ENCODE assay signal across 16 cellular contexts in genomic region chr18:56238576-56238975, GRCh38.
DNase-seq lines count a peak whose midpoint lies in the region; ATAC-seq and TF ChIP-seq lines count a peak whose summit lies in the region.
"Had no signal": no experiment of that assay in that cellular context is flagged by ENCODE, and none has a peak within 500 bp of the region (broad histone marks: within the 10 kb centered on the region; RNA-seq: fewer than 3 reads in every experiment).

No MANE protein-coding gene starts in this region.

- DNase-seq in BE2C = no peak
- DNase-seq in HFFc6 = no peak
- peak; percentile 53 for DNase-seq in RKO (ENCODE audit: low spot score)
- DNase-seq in fibroblast of lung (ENCODE audit: low read depth in 2 of 2) = no peak
- no peak for DNase-seq in pons (ENCODE audit: low spot score)
- DNase-seq in SHP77 treated with DMSO at 0.1 percent for 48 hours (lab: John Stamatoyannopoulos, UW) = no peak
- DNase-seq: activated effector memory CD4-positive, alpha-beta T cell treated with anti-CD3 and anti-CD28 coated beads, Interleukin-2, amount 50 U/mL, for 16 hours; body of pancreas; DMS 273 treated with DMSO at 0.1 percent for 48 hours; effector memory CD8-positive, alpha-beta T cell; head of caudate nucleus; NCI-H2081; posterior cingulate gyrus; stimulated activated CD4-positive, alpha-beta T cell treated with anti-CD3 and anti-CD28 coated beads, Interleukin-12 subunit alpha, Interleukin-12 subunit beta, amount 100 ng/mL, for 4 hours had no signal

- H3K4me3 ChIP-seq in BE2C (ENCODE audit: low read depth, low read length) = no peak overlapping the region
- H3K4me3 ChIP-seq in fibroblast of lung (replicated peaks in 1 of 4; ENCODE audit: control extremely low read depth in 1 of 4, insufficient read depth in 1 of 4, low read depth in 3 of 4, low read length in 4 of 4) = no peak overlapping the region
- H3K4me3 ChIP-seq: body of pancreas had no signal

- H3K36me3 ChIP-seq in BE2C (no peaks in the 10 kb centered on the region), fibroblast of lung (ENCODE audit: control insufficient read depth, insufficient read depth, low read length) (no peaks in the 10 kb centered on the region)

- H3K9ac ChIP-seq in fibroblast of lung (ENCODE audit: insufficient read depth, low read length) = no peak overlapping the region

- H3K27me3 ChIP-seq in BE2C (no peaks in the 10 kb centered on the region), fibroblast of lung (ENCODE audit: control insufficient read depth, insufficient read depth, low read length) (no peaks in the 10 kb centered on the region)
- H3K27me3 ChIP-seq: body of pancreas had no signal

- TF ChIP-seq CTCF in BE2C (IDR thresholded peaks at IDR 0.05; ENCODE audit: low read depth, low read length) (0 out of 2 replicates have a peak, but pooled peaks have one; percentile 17), HFFc6 (IDR thresholded peaks at IDR 0.05) (peak; percentile 62), fibroblast of lung (conservative IDR thresholded peaks at IDR 0.05 in 1 of 2, IDR thresholded peaks at IDR 0.05 in 1 of 2; ENCODE audit: low read depth in 1 of 2, low read length in 2 of 2) (peak; percentile 7 to 16)

- no peak overlapping the region for H3K4me2 ChIP-seq in fibroblast of lung (ENCODE audit: extremely low read depth, insufficient read depth, low read length)

- H3K9me3 Mint-ChIP-seq in HFFc6 = no peaks in the 10 kb centered on the region
- H3K9me3 Mint-ChIP-seq: effector memory CD8-positive, alpha-beta T cell had no signal

- H3K79me2 ChIP-seq in fibroblast of lung (ENCODE audit: control insufficient read depth, insufficient read depth, low read length) = no peaks in the 10 kb centered on the region

- no peak overlapping the region for H2AFZ ChIP-seq in fibroblast of lung (ENCODE audit: low read length)

- no peak overlapping the region for H3K4me3 Mint-ChIP-seq in HFFc6
- H3K4me3 Mint-ChIP-seq: effector memory CD8-positive, alpha-beta T cell had no signal

- no peaks in the 10 kb centered on the region for H3K9me3 ChIP-seq in BE2C
- no peaks in the 10 kb centered on the region for H3K9me3 ChIP-seq in fibroblast of lung (ENCODE audit: control insufficient read depth, insufficient read depth, low read depth, low read length)
- H3K9me3 ChIP-seq: body of pancreas had no signal

- H3K27ac ChIP-seq in fibroblast of lung (ENCODE audit: insufficient read depth, low read length) = no peak overlapping the region
- H3K27ac ChIP-seq: body of pancreas had no signal

- no peaks in the 10 kb centered on the region for H3K36me3 Mint-ChIP-seq in HFFc6 (ENCODE audit: low read depth)

- H3K27ac Mint-ChIP-seq in HFFc6 = no peak overlapping the region
- H3K27ac Mint-ChIP-seq: effector memory CD8-positive, alpha-beta T cell had no signal

- peaks cover 35% of the 10 kb centered on the region for H3K4me1 Mint-ChIP-seq in HFFc6 (ENCODE audit: low read depth)

- H3K4me1 ChIP-seq in BE2C = no peaks in the 10 kb centered on the region
- peaks cover 2% of the 10 kb centered on the region for H3K4me1 ChIP-seq in fibroblast of lung (ENCODE audit: control insufficient read depth, extremely low read depth, insufficient read depth, low read length)
- H3K4me1 ChIP-seq: body of pancreas had no signal

- no peaks in the 10 kb centered on the region for H3K27me3 Mint-ChIP-seq in HFFc6 (ENCODE audit: insufficient read depth)
- H3K27me3 Mint-ChIP-seq: effector memory CD8-positive, alpha-beta T cell had no signal

- ATAC-seq in HG02884 (IDR thresholded peaks at IDR 0.05; ENCODE audit: unreplicated experiment) = no peak
- no peak for ATAC-seq in GM19351 (IDR thresholded peaks at IDR 0.05; ENCODE audit: unreplicated experiment)
- ATAC-seq: body of pancreas; effector memory CD8-positive, alpha-beta T cell had no signal

- H4K20me1 ChIP-seq in fibroblast of lung (ENCODE audit: control insufficient read depth, extremely low read depth, insufficient read depth, low read length) = no peaks in the 10 kb centered on the region

Comparison
In these comparisons a context has a peak if more than half of its experiments do, and no peak if none do; other contexts are left out.
1. CTCF ChIP-seq: peak in every context shown above with its lines; median percentile 62 in HFFc6; 17 in BE2C; 12 in fibroblast of lung.